ENCODE assay signal across 8 cellular contexts in the genomic region with DNA sequence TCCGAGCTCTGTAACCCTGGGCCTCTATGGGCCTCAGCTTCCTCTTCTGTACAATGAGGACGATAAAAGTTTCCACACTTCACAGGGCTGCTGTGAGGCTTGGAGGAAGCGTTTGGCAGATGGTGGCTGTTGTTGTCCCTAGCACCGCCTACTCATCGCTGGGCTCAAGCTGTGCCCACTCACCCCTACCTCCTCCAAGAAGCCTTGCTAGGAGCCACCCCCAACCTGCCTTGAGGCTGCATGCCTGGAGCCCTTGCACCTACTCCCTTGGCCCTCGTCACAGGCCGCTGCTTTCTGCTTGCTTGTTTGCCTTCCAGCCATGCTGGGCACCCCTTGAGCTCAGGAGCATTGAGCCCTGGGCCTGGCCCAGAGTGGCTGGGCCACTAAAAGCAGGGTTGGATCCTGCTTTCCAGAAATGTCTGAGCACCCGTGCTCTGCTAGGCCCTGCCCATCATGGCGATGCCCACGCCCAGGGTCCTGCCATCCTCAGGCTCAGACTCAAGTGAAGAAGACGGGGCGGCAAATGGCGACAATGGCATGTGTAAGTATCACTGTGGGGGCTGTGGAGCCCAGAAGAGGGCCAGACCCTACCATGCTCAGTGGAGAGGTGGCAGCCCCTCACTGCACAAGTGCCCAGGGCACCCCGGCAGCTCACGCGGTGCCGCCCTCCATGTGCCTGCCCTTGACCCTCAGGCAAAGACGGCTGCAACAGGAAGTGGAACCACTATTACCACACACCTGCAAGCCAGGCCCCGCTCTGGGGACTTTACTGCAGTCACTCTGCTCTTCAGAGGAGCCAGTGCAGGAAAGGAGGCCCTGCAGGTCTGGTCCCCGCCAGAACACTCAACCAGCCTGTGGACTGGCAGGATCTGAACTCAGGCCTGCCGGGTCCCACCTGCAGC. TPM values are rescaled to one million over a fixed set of nuclear protein-coding genes. Genes with fewer than 3 reads are reported as not detected.
A peak's percentile ranks its signal among the peaks of the same experiment; 100 is the strongest.
DNase-seq lines count a peak whose midpoint lies in the region; ATAC-seq and TF ChIP-seq lines count a peak whose summit lies in the region.

No MANE protein-coding gene starts in this region.

- peak overlapping the region; percentile 43 to 85 (median 75) for H3K4me3 Mint-ChIP-seq in CD8-positive, alpha-beta memory T cell

- peak overlapping the region; percentile 55 for H3K27ac ChIP-seq in CD8-positive, alpha-beta memory T cell (ENCODE audit: low read depth, low read length)
- peak overlapping the region; percentile 56 for H3K27ac ChIP-seq in RWPE1
- peak overlapping the region; percentile 41 to 100 (median 72) for H3K27ac ChIP-seq in esophagus squamous epithelium
- peak overlapping the region in 4 of 5 donors; percentile 61 to 100 (median 69) for H3K27ac ChIP-seq in stomach

- H3K4me1 Mint-ChIP-seq in CD8-positive, alpha-beta memory T cell, result peaks cover 74 to 87% (median 78%) of the 10 kb centered on the region in 3 donors

- no peaks in the 10 kb centered on the region for H3K36me3 ChIP-seq in CD8-positive, alpha-beta memory T cell (ENCODE audit: insufficient read depth, low read length)
- H3K36me3 ChIP-seq in esophagus squamous epithelium (no peaks in the 10 kb centered on the region), stomach (peaks cover 0 to 5% (median 0%) of the 10 kb centered on the region in 4 donors)

- TF ChIP-seq CTCF in RWPE1 (conservative IDR thresholded peaks at IDR 0.05; ENCODE audit: low read depth) (no peak), esophagus squamous epithelium (IDR thresholded peaks at IDR 0.05) (no peak), stomach (IDR thresholded peaks at IDR 0.05) (no peak)

- peak overlapping the region; percentile 47 for H3K4me3 ChIP-seq in CD8-positive, alpha-beta memory T cell (ENCODE audit: low read length)
- H3K4me3 ChIP-seq in esophagus squamous epithelium (no peak overlapping the region), stomach (no peak overlapping the region)

- no peaks in the 10 kb centered on the region for H3K9me3 ChIP-seq in CD8-positive, alpha-beta memory T cell (ENCODE audit: low read length)
- H3K9me3 ChIP-seq in esophagus squamous epithelium, result no peaks in the 10 kb centered on the region
- no peaks in the 10 kb centered on the region for H3K9me3 ChIP-seq in stomach

- peaks cover 0 to 4% (median 0%) of the 10 kb centered on the region in 3 donors for H3K36me3 Mint-ChIP-seq in CD8-positive, alpha-beta memory T cell

- WGBS in esophagus squamous epithelium, 2 donors, result 68 to 69% methylated on average over 9 to 12 of the region's 21 CpGs
- WGBS in stomach, 5 donors, result 79 to 89% (median 86%) methylated on average over 14 to 21 of the region's 21 CpGs

- ATAC-seq in GM19455 (IDR thresholded peaks at IDR 0.05; ENCODE audit: unreplicated experiment) (peak; percentile 44), HG03520 (IDR thresholded peaks at IDR 0.05; ENCODE audit: unreplicated experiment) (no peak)

- H3K4me1 ChIP-seq in CD8-positive, alpha-beta memory T cell (ENCODE audit: insufficient read depth, low read length), result peaks cover 85% of the 10 kb centered on the region
- H3K4me1 ChIP-seq in esophagus squamous epithelium (peaks cover 27 to 76% (median 30%) of the 10 kb centered on the region in 3 donors), stomach (peaks cover 24 to 79% (median 38%) of the 10 kb centered on the region in 4 donors)

- no peak for TF ChIP-seq EP300 in stomach (IDR thresholded peaks at IDR 0.05)

- CTCF ChIA-PET in CD8-positive, alpha-beta memory T cell (lab: Charles Lee), result interaction anchor here (0.9 to 21.9 kb wide), 17 partner anchors 8 to 128 kb away, joined by 3 to 840 read pairs (median 7); a partner anchor contains a TSS
- CTCF ChIA-PET in RWPE1 (lab: Yijun Ruan, JAX), result interaction anchor here (0.8 to 1.4 kb wide), 4 partner anchors 11 to 102 kb away, joined by 3 to 5 read pairs (median 4); no protein-coding TSS in a partner anchor

- peak overlapping the region; percentile 92 to 99 (median 98) for H3K27ac Mint-ChIP-seq in CD8-positive, alpha-beta memory T cell

- no peaks in the 10 kb centered on the region for H3K9me3 Mint-ChIP-seq in CD8-positive, alpha-beta memory T cell

- intact Hi-C loops in esophagus squamous epithelium (cut with DNase I) (no loop called here), stomach (cut with DNase I; ENCODE audit: low total_unique reads) (loop anchor here (5.0 kb wide), 1 partner anchor 33 kb away; no protein-coding TSS in a partner anchor)

- H3K27me3 ChIP-seq in CD8-positive, alpha-beta memory T cell (ENCODE audit: insufficient read depth, low read length, poor library complexity, severe bottlenecking), result no peaks in the 10 kb centered on the region
- H3K27me3 ChIP-seq in esophagus squamous epithelium, result no peaks in the 10 kb centered on the region
- H3K27me3 ChIP-seq in stomach, result no peaks in the 10 kb centered on the region

- DNase-seq in CD8-positive, alpha-beta memory T cell, result peak in 2 of 5 donors; percentile 43 to 65
- DNase-seq in RWPE1 (ENCODE audit: low spot score), result no peak
- peak; percentile 59 for DNase-seq in esophagus squamous epithelium (lab: John Stamatoyannopoulos, UW)
- peak; percentile 46 for DNase-seq in stomach
- no peak for DNase-seq in D341Med (ENCODE audit: low spot score)
- DNase-seq in HCEC 1CT, result no peak

- TF ChIP-seq POLR2A in esophagus squamous epithelium (IDR thresholded peaks at IDR 0.05) (no peak), stomach (IDR thresholded peaks at IDR 0.05) (no peak)

- POLR2A ChIA-PET in CD8-positive, alpha-beta memory T cell (lab: Charles Lee), result interaction anchor here (0.6 to 10.6 kb wide), 11 partner anchors 8 to 89 kb away, joined by 3 to 287 read pairs (median 4); a partner anchor contains a TSS
- POLR2A ChIA-PET in RWPE1 (lab: Yijun Ruan, JAX; ENCODE audit: low non-redundant PET), result no interaction called here

- H3K27me3 Mint-ChIP-seq in CD8-positive, alpha-beta memory T cell, result no peaks in the 10 kb centered on the region

RNA-seq across cellular contexts. Expression of a gene that starts 9.5 kb away (rescaled TPM):
- 100 to 1,000 TPM; 447 to 472 TPM for total RNA-seq in CD8-positive, alpha-beta memory T cell
- polyA plus RNA-seq in CD8-positive, alpha-beta memory T cell, result 1,786 TPM
- total RNA-seq in esophagus squamous epithelium (100 to 1,000 TPM in 2 of 4 donors, 10 to 100 TPM in 2; 76.9 to 163 (median 106) TPM), stomach (100 to 1,000 TPM in 1 of 5 donors, 10 to 100 TPM in 3, 1 to 10 TPM in 1; 7.2 to 102 (median 29.5) TPM)
- 100 to 1,000 TPM; 142 to 267 (median 227) TPM for polyA plus RNA-seq in stomach

RNA-seq across cellular contexts. Expression of a gene that starts 17.0 kb away (rescaled TPM):
- total RNA-seq in CD8-positive, alpha-beta memory T cell, result 10 to 100 TPM; 35.2 to 35.8 TPM
- polyA plus RNA-seq in CD8-positive, alpha-beta memory T cell, result 14.3 TPM
- total RNA-seq in esophagus squamous epithelium (1 to 10 TPM; 3.2 to 9.2 (median 3.7) TPM), stomach (10 to 100 TPM in 3 of 5 donors, 1 to 10 TPM in 2; 7.3 to 12.9 (median 12.2) TPM)
- 10 to 100 TPM; 14.4 to 26.3 (median 19.3) TPM for polyA plus RNA-seq in stomach

RNA-seq across cellular contexts. Expression of a gene that starts 28.3 kb away (rescaled TPM):
- 100 to 1,000 TPM; 355 to 388 TPM for total RNA-seq in CD8-positive, alpha-beta memory T cell
- polyA plus RNA-seq in CD8-positive, alpha-beta memory T cell, result 7,622 TPM
- total RNA-seq in esophagus squamous epithelium (10 to 100 TPM in 2 of 4 donors, 1 to 10 TPM in 2; 1.9 to 22.1 (median 9.4) TPM), stomach (10 to 100 TPM in 2 of 5 donors, 1 to 10 TPM in 1, not detected in 2; 5.1 to 15.2 (median 10.7) TPM)
- polyA plus RNA-seq in stomach, result 10 to 100 TPM; 27.3 to 68.2 (median 48.7) TPM

RNA-seq across cellular contexts. Expression of a gene that starts 55.4 kb away (rescaled TPM):
- total RNA-seq in CD8-positive, alpha-beta memory T cell, result 10 to 100 TPM; 28.8 to 29.7 TPM
- 7.7 TPM for polyA plus RNA-seq in CD8-positive, alpha-beta memory T cell
- total RNA-seq in esophagus squamous epithelium (10 to 100 TPM in 3 of 4 donors, 1 to 10 TPM in 1; 7.5 to 14.7 (median 12.5) TPM), stomach (10 to 100 TPM in 3 of 5 donors, 1 to 10 TPM in 1, under 1 TPM in 1; 0.58 to 21.0 (median 10.3) TPM)
- 1 to 10 TPM; 2.1 to 5.3 (median 2.7) TPM for polyA plus RNA-seq in stomach

Comparison
In these comparisons a context has a peak if more than half of its experiments do, and no peak if none do; other contexts are left out.
1. DNase-seq: peak in esophagus squamous epithelium (single experiment) and stomach (single experiment); none in RWPE1 (single experiment), D341Med (single experiment) and HCEC 1CT (single experiment).
2. RNA of a gene that starts 28.3 kb away (total RNA-seq): 355 to 388 TPM in CD8-positive, alpha-beta memory T cell; 1.9 to 22.1 TPM in esophagus squamous epithelium and 5.1 to 15.2 TPM in stomach; every median in the first group is over 10 times any median in the second.
3. Peak in every context shown above with its lines, with median percentiles within 50 percentile points of each other: H3K27ac ChIP-seq.